21 cellular contexts compared by ENCODE assay signal in the genomic region with DNA sequence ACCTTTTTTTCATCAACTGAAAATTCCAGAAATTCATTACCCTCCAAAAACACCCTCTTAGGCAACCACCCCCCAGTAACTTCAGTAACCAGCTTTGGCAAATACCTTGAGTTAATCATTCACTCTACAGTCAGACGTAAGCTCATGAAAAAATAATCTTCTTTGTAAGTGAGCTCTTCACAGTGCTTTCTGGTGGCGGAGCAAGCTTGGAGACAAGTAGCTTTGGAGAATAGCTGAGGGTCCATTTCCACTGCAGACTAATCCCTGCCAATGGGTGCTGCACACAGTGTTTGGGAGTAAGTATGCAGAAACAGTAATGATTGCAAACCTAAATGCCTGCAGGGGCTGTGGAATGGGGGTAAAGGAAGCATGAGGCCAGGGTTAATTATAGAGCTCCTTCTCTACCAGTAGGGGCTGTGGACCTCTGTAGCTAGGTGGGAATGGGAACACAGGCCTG. TPM values are rescaled to one million over a fixed set of nuclear protein-coding genes. Genes with fewer than 3 reads are reported as not detected.
DNase-seq lines count a peak whose midpoint lies in the region; ATAC-seq and TF ChIP-seq lines count a peak whose summit lies in the region.
"Had no signal": no experiment of that assay in that cellular context is flagged by ENCODE, and none has a peak within 500 bp of the region (broad histone marks: within the 10 kb centered on the region; RNA-seq: fewer than 3 reads in every experiment).

No MANE protein-coding gene starts in this region.

- H3K27me3 Mint-ChIP-seq in T-helper 2 cell treated with Interferon-gamma antibody and Interleukin-4, amounts not matched to agents 5 μg/mL and 100 μg/mL, for 36 hours (ENCODE audit: low read depth) = no peaks in the 10 kb centered on the region
- H3K27me3 Mint-ChIP-seq in osteocyte (ENCODE audit: unreplicated experiment) = no peaks in the 10 kb centered on the region
- H3K27me3 Mint-ChIP-seq: brain; naive thymus-derived CD8-positive, alpha-beta T cell had no signal

- peaks cover 12% of the 10 kb centered on the region for H3K4me1 Mint-ChIP-seq in T-helper 2 cell treated with Interferon-gamma antibody and Interleukin-4, amounts not matched to agents 5 μg/mL and 100 μg/mL, for 36 hours (ENCODE audit: low read depth)
- peaks cover 4% of the 10 kb centered on the region for H3K4me1 Mint-ChIP-seq in osteocyte (ENCODE audit: unreplicated experiment)
- H3K4me1 Mint-ChIP-seq: brain had no signal

- no peak overlapping the region for H3K27ac Mint-ChIP-seq in T-helper 2 cell treated with Interferon-gamma antibody and Interleukin-4, amounts not matched to agents 5 μg/mL and 100 μg/mL, for 36 hours
- H3K27ac Mint-ChIP-seq in osteocyte (ENCODE audit: unreplicated experiment) = no peak overlapping the region
- peak overlapping the region in 1 of 2 donors; percentile 6 for H3K27ac Mint-ChIP-seq in activated naive CD4-positive, alpha-beta T cell treated with anti-CD3 and anti-CD28 coated beads, Interleukin-2, amount 50 U/mL, for 72 hours

- H3K9me3 Mint-ChIP-seq in T-helper 2 cell treated with Interferon-gamma antibody and Interleukin-4, amounts not matched to agents 5 μg/mL and 100 μg/mL, for 36 hours = no peaks in the 10 kb centered on the region
- no peaks in the 10 kb centered on the region for H3K9me3 Mint-ChIP-seq in osteocyte (ENCODE audit: unreplicated experiment)
- H3K9me3 Mint-ChIP-seq in activated naive CD4-positive, alpha-beta T cell treated with anti-CD3 and anti-CD28 coated beads, Interleukin-2, amount 50 U/mL, for 72 hours = no peaks in the 10 kb centered on the region
- H3K9me3 Mint-ChIP-seq: activated naive CD4-positive, alpha-beta T cell treated with anti-CD3 and anti-CD28 coated beads for 36 hours; brain; naive thymus-derived CD8-positive, alpha-beta T cell had no signal

- H3K4me3 Mint-ChIP-seq in T-helper 2 cell treated with Interferon-gamma antibody and Interleukin-4, amounts not matched to agents 5 μg/mL and 100 μg/mL, for 36 hours = no peak overlapping the region
- no peak overlapping the region for H3K4me3 Mint-ChIP-seq in osteocyte (ENCODE audit: unreplicated experiment)
- H3K4me3 Mint-ChIP-seq: activated naive CD4-positive, alpha-beta T cell treated with anti-CD3 and anti-CD28 coated beads for 36 hours; brain; naive thymus-derived CD8-positive, alpha-beta T cell had no signal

- peaks cover 9% of the 10 kb centered on the region for H3K36me3 Mint-ChIP-seq in T-helper 2 cell treated with Interferon-gamma antibody and Interleukin-4, amounts not matched to agents 5 μg/mL and 100 μg/mL, for 36 hours (ENCODE audit: low read depth)
- H3K36me3 Mint-ChIP-seq in osteocyte (ENCODE audit: unreplicated experiment) = peaks cover 41% of the 10 kb centered on the region
- H3K36me3 Mint-ChIP-seq in activated naive CD4-positive, alpha-beta T cell treated with anti-CD3 and anti-CD28 coated beads, Interleukin-2, amount 50 U/mL, for 72 hours = peaks cover 0 to 9% of the 10 kb centered on the region in 2 donors

- no peak for TF ChIP-seq CTCF in osteocyte (IDR thresholded peaks at IDR 0.05)

- peak; percentile 57 for ATAC-seq in GM18511 (IDR thresholded peaks at IDR 0.05; ENCODE audit: unreplicated experiment)
- ATAC-seq in activated naive CD4-positive, alpha-beta T cell treated with anti-CD3 and anti-CD28 coated beads, Interleukin-2, amount 50 U/mL, for 72 hours = no peak
- ATAC-seq: heart left ventricle; left ventricle myocardium superior; naive thymus-derived CD8-positive, alpha-beta T cell had no signal

- peak; percentile 82 for DNase-seq in NCI-H524 treated with DMSO at 0.1 percent for 48 hours (lab: John Stamatoyannopoulos, UW)
- peak; percentile 67 for DNase-seq in islet precursor cell
- DNase-seq in renal cortical epithelial cell (ENCODE audit: low read depth) = peak; percentile 95
- DNase-seq in T-helper 2 cell treated with Interferon-gamma antibody and Interleukin-4, amounts not matched to agents 5 μg/mL and 100 μg/mL, for 36 hours (ENCODE audit: low spot score) = no peak
- no peak for DNase-seq in osteocyte (ENCODE audit: extremely low spot score, unreplicated experiment)
- no peak for DNase-seq in OCI-M2 (lab: John Stamatoyannopoulos, UW; ENCODE audit: unreplicated experiment)
- no peak for DNase-seq in activated naive CD4-positive, alpha-beta T cell treated with anti-CD3 and anti-CD28 coated beads, Interleukin-2, amount 50 U/mL, for 72 hours (ENCODE audit: low spot score in 2 of 2)
- DNase-seq: activated CD4-positive, alpha-beta T cell treated with anti-CD3 and anti-CD28 coated beads for 1 hour; activated CD8-positive, alpha-beta memory T cell treated with anti-CD3 and anti-CD28 coated beads, Interleukin-2, amount 50 U/mL, for 48 hours; activated naive CD4-positive, alpha-beta T cell treated with anti-CD3 and anti-CD28 coated beads for 36 hours; AML-193; DMS 273 treated with DMSO at 0.1 percent for 48 hours; esophagus squamous epithelium; heart left ventricle; KG1; left ventricle myocardium superior; naive thymus-derived CD8-positive, alpha-beta T cell; NCI-H1092 treated with DMSO at 0.1 percent for 48 hours; SHP77 had no signal

RNA-seq across cellular contexts. Expression of a gene that starts 56.8 kb away (rescaled TPM):
- total RNA-seq in renal cortical epithelial cell (25.6 and 33.9 TPM in 2 replicates), osteocyte (15.0 and 16.6 TPM in 2 replicates)
- total RNA-seq in activated naive CD4-positive, alpha-beta T cell treated with anti-CD3 and anti-CD28 coated beads, Interleukin-2, amount 50 U/mL, for 72 hours = 10 to 100 TPM in 1 of 2 donors, 1 to 10 TPM in 1; 7.0 to 11.5 TPM

Comparison
In these comparisons a context has a peak if more than half of its experiments do, and no peak if none do; other contexts are left out.
1. DNase-seq: peak in NCI-H524 treated with DMSO at 0.1 percent for 48 hours (single experiment), islet precursor cell (single experiment) and renal cortical epithelial cell (single experiment); none in T-helper 2 cell treated with Interferon-gamma antibody and Interleukin-4, amounts not matched to agents 5 μg/mL and 100 μg/mL, for 36 hours (single experiment), osteocyte (single experiment), OCI-M2 (single experiment) and activated naive CD4-positive, alpha-beta T cell treated with anti-CD3 and anti-CD28 coated beads, Interleukin-2, amount 50 U/mL, for 72 hours (0 of 2).